Comparison of ENCODE assay signal across 1 cellular context in the genomic region with DNA sequence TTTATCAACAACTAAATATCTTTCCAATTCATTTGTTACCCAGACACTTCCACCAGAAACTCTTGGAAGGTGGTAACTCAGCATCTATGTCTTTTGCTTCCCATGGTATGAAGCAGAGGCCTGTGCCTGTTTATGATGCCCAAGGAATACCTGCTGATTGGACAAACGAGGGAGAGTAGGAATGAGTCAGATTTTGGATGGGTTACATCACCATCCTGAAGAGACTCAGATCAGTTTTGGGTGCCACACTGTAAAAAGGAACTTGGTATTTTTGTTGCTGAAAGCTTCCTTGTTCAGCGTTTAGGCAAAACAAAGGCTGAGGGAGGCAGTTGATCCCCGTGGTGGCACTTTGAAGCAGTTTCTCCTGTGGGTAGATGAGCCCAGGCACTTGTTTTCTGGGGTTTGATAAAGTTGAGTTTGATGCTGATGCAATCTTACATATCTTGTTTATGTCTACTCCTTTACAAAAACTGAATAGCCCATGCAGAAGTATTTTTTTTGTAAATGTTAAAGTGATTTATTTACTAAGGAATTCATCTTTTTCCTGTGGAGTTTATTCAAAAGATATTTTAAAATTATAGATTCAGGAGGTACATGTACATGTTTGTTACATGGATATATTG.
TF ChIP-seq lines count a peak whose summit lies in the region.

No MANE protein-coding gene starts in this region.

TF ChIP-seq in HEK293, 187 proteins besides CTCF, POLR2A, EP300 and RAD21 (continued from another document):
- TF ChIP-seq, protein P1, sequence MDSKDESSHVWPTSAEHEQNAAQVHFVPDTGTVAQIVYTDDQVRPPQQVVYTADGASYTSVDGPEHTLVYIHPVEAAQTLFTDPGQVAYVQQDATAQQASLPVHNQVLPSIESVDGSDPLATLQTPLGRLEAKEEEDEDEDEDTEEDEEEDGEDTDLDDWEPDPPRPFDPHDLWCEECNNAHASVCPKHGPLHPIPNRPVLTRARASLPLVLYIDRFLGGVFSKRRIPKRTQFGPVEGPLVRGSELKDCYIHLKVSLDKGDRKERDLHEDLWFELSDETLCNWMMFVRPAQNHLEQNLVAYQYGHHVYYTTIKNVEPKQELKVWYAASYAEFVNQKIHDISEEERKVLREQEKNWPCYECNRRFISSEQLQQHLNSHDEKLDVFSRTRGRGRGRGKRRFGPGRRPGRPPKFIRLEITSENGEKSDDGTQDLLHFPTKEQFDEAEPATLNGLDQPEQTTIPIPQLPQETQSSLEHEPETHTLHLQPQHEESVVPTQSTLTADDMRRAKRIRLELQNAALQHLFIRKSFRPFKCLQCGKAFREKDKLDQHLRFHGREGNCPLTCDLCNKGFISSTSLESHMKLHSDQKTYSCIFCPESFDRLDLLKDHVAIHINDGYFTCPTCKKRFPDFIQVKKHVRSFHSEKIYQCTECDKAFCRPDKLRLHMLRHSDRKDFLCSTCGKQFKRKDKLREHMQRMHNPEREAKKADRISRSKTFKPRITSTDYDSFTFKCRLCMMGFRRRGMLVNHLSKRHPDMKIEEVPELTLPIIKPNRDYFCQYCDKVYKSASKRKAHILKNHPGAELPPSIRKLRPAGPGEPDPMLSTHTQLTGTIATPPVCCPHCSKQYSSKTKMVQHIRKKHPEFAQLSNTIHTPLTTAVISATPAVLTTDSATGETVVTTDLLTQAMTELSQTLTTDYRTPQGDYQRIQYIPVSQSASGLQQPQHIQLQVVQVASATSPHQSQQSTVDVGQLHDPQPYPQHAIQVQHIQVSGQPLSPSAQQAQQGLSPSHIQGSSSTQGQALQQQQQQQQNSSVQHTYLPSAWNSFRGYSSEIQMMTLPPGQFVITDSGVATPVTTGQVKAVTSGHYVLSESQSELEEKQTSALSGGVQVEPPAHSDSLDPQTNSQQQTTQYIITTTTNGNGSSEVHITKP (tag by site-specific recombination; IDR thresholded peaks at IDR 0.05): peak; percentile 61; the same call in 1 of the 2 replicates
